In the genomic region with DNA sequence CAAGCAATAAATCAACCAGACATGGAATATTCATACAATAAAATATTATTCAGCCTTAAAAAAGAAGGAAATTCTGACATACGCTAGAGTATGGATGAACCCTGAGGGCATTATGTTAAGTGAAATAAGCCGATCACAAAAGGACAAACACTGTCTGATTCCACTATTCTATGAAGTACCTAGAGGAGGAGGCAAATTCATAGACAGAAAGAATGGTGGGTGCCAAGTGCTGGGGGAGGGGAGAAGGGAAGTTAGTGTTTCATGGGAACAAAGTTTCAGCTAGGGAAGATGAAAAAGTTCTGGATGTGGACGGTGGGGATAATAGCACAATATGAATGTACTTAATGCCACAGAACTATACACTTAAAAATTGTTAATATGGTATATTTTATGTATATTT, we compare ENCODE assay signal across 10 cellular contexts. TPM values are rescaled to one million over a fixed set of nuclear protein-coding genes. Genes with fewer than 3 reads are reported as not detected.
DNase-seq lines count a peak whose midpoint lies in the region; ATAC-seq and TF ChIP-seq lines count a peak whose summit lies in the region.
"Had no signal": no experiment of that assay in that cellular context is flagged by ENCODE, and none has a peak within 500 bp of the region (broad histone marks: within the 10 kb centered on the region; RNA-seq: fewer than 3 reads in every experiment).

No MANE protein-coding gene starts in this region.

- DNase-seq in dorsolateral prefrontal cortex = no peak
- DNase-seq in neural crest cell (ENCODE audit: low read depth, low spot score) = no peak
- no peak for DNase-seq in NCI-H2196 (lab: John Stamatoyannopoulos, UW; ENCODE audit: unreplicated experiment)
- DNase-seq: NCI-H1417 treated with DMSO at 0.1 percent for 48 hours; stimulated activated naive CD4-positive, alpha-beta T cell had no signal

- no peaks in the 10 kb centered on the region for H3K36me3 ChIP-seq in ACC112 (ENCODE audit: insufficient read depth, low read length)
- no peaks in the 10 kb centered on the region for H3K36me3 ChIP-seq in KMS-11 (ENCODE audit: insufficient read depth)

- H2AFZ ChIP-seq in ACC112 (ENCODE audit: low read length, unreplicated experiment) = no peak overlapping the region
- no peak overlapping the region for H2AFZ ChIP-seq in KMS-11 (ENCODE audit: low read depth)

- H3K9ac ChIP-seq in KMS-11 = no peak overlapping the region

- H4K20me1 ChIP-seq in KMS-11 (ENCODE audit: insufficient read depth) = peaks cover 20% of the 10 kb centered on the region

- H3K27ac Mint-ChIP-seq in neural crest cell (ENCODE audit: unreplicated experiment) = peak overlapping the region; percentile 84

- peak overlapping the region; percentile 50 for H3K4me3 Mint-ChIP-seq in neural crest cell

- H3K4me1 Mint-ChIP-seq in neural crest cell = peaks cover 85% of the 10 kb centered on the region

- no peaks in the 10 kb centered on the region for H3K36me3 Mint-ChIP-seq in neural crest cell (ENCODE audit: low read depth)

- H3K27me3 ChIP-seq in ACC112 (ENCODE audit: insufficient read depth, low read length) = no peaks in the 10 kb centered on the region
- no peaks in the 10 kb centered on the region for H3K27me3 ChIP-seq in KMS-11 (ENCODE audit: insufficient read depth, low read depth)
- H3K27me3 ChIP-seq in dorsolateral prefrontal cortex = no peaks in the 10 kb centered on the region

- H3K27me3 Mint-ChIP-seq in neural crest cell (ENCODE audit: low read depth) = no peaks in the 10 kb centered on the region

- H3K4me1 ChIP-seq in ACC112 (ENCODE audit: control insufficient read depth, insufficient read depth, low read length, unreplicated experiment) = peaks cover 94% of the 10 kb centered on the region
- H3K4me1 ChIP-seq in KMS-11 (ENCODE audit: low read depth, poor library complexity, severe bottlenecking) = peaks cover 100% of the 10 kb centered on the region

- no peak for ATAC-seq in HG03108 (IDR thresholded peaks at IDR 0.05; ENCODE audit: unreplicated experiment)
- no peak for ATAC-seq in activated CD4-positive, CD25-positive, alpha-beta regulatory T cell treated with anti-CD3 and anti-CD28 coated beads, Interleukin-2, amount 50 U/mL, for 24 hours
- ATAC-seq in HG03159 (IDR thresholded peaks at IDR 0.05; ENCODE audit: unreplicated experiment) = no peak

- H3K79me2 ChIP-seq in ACC112 (ENCODE audit: control insufficient read depth, insufficient read depth, low read length, unreplicated experiment) (peaks cover 99% of the 10 kb centered on the region), KMS-11 (ENCODE audit: insufficient read depth, low read depth) (peaks cover 100% of the 10 kb centered on the region)

- peak overlapping the region; percentile 97 for H3K4me2 ChIP-seq in KMS-11

- intact Hi-C loops in dorsolateral prefrontal cortex (cut with DNase I) = loop anchor here in 1 of 2 donors (5.0 kb wide), 1 partner anchor 149 kb away; no protein-coding TSS in a partner anchor

- TF ChIP-seq CTCF in KMS-11 (conservative IDR thresholded peaks at IDR 0.05; ENCODE audit: low read depth, low read length) (no peak), dorsolateral prefrontal cortex (IDR thresholded peaks at IDR 0.05 in 54 of 56, conservative IDR thresholded peaks at IDR 0.05 in 2 of 56; ENCODE audit: low read depth in 1 of 56, partially characterized antibody in 56 of 56) (no peak), neural crest cell (conservative IDR thresholded peaks at IDR 0.05) (no peak)

- H3K27ac ChIP-seq in ACC112 (ENCODE audit: low read depth, low read length) (peak overlapping the region; percentile 81; the same call in 1 of the 2 replicates), KMS-11 (peak overlapping the region; percentile 92; the same call in 1 of the 2 replicates), dorsolateral prefrontal cortex (peak overlapping the region in 31 of 59 donors; percentile 1 to 93 (median 74))

- H3K4me3 ChIP-seq in ACC112 (ENCODE audit: low read depth, low read length) (no peak overlapping the region), KMS-11 (IDR thresholded peaks at IDR 0.05; ENCODE audit: insufficient read depth, low read depth, low read length) (no peak overlapping the region), dorsolateral prefrontal cortex (peak overlapping the region in 2 of 59 donors; percentile 13 to 20)

- no peaks in the 10 kb centered on the region for H3K9me3 Mint-ChIP-seq in neural crest cell

RNA-seq across cellular contexts. Expression of gene SMAD7, which starts 19.8 kb away (rescaled TPM):
- total RNA-seq in dorsolateral prefrontal cortex (10 to 100 TPM; 14.2 to 34.2 (median 23.6) TPM), neural crest cell (1.8 and 2.0 TPM in 2 replicates)
